In genomic region chr11:75576445-75577049, GRCh38 we compare ENCODE assay signal across 8 cellular contexts.
DNase-seq lines count a peak whose midpoint lies in the region; ATAC-seq, FAIRE-seq and TF ChIP-seq lines count a peak whose summit lies in the region.

No MANE protein-coding gene starts in this region.

- no peak for TF ChIP-seq CTCF in D721Med (IDR thresholded peaks at IDR 0.05; ENCODE audit: insufficient read depth, missing control alignments)

- peak; percentile 24 to 26 for ATAC-seq in activated CD4-positive, CD25-positive, alpha-beta regulatory T cell treated with anti-CD3 and anti-CD28 coated beads, Interleukin-2, amount 50 U/mL, for 24 hours
- ATAC-seq in stimulated activated effector memory CD8-positive, alpha-beta T cell treated with anti-CD3 and anti-CD28 coated beads, Interleukin-12 subunit alpha, Interleukin-12 subunit beta, amount 100 ng/mL, for 72 hours, result peak; percentile 29

- H3K9me3 Mint-ChIP-seq in stimulated activated effector memory CD8-positive, alpha-beta T cell treated with anti-CD3 and anti-CD28 coated beads, Interleukin-12 subunit alpha, Interleukin-12 subunit beta, amount 100 ng/mL, for 72 hours, result no peaks in the 10 kb centered on the region

- DNase-seq in activated CD4-positive, CD25-positive, alpha-beta regulatory T cell treated with anti-CD3 and anti-CD28 coated beads, Interleukin-2, amount 50 U/mL, for 72 hours, result no peak
- DNase-seq in NOMO-1 treated with dmso at 0.1 percent for 144 hours (lab: John Stamatoyannopoulos, UW; ENCODE audit: unreplicated experiment), result peak; percentile 78
- peak; percentile 87 for DNase-seq in fibroblast of gingiva (ENCODE audit: low read depth)
- no peak for DNase-seq in stimulated activated effector memory CD8-positive, alpha-beta T cell treated with anti-CD3 and anti-CD28 coated beads, Interleukin-12 subunit alpha, Interleukin-12 subunit beta, amount 100 ng/mL, for 72 hours (ENCODE audit: low spot score in 2 of 2)
- DNase-seq in D721Med (ENCODE audit: insufficient read length, low spot score), result no peak
- DNase-seq in GDM1 (lab: John Stamatoyannopoulos, UW), result no peak
- no peak for DNase-seq in NCI-H345 treated with DMSO at 0.1 percent for 48 hours (lab: John Stamatoyannopoulos, UW; ENCODE audit: unreplicated experiment)

- peaks cover 12% of the 10 kb centered on the region for H3K36me3 Mint-ChIP-seq in stimulated activated effector memory CD8-positive, alpha-beta T cell treated with anti-CD3 and anti-CD28 coated beads, Interleukin-12 subunit alpha, Interleukin-12 subunit beta, amount 100 ng/mL, for 72 hours

- H3K27ac Mint-ChIP-seq in stimulated activated effector memory CD8-positive, alpha-beta T cell treated with anti-CD3 and anti-CD28 coated beads, Interleukin-12 subunit alpha, Interleukin-12 subunit beta, amount 100 ng/mL, for 72 hours, result no peak overlapping the region

- no peak for FAIRE-seq in D721Med (lab: Jason Lieb, UNC)

- peaks cover 16% of the 10 kb centered on the region for H3K4me1 Mint-ChIP-seq in stimulated activated effector memory CD8-positive, alpha-beta T cell treated with anti-CD3 and anti-CD28 coated beads, Interleukin-12 subunit alpha, Interleukin-12 subunit beta, amount 100 ng/mL, for 72 hours

- H3K4me3 Mint-ChIP-seq in stimulated activated effector memory CD8-positive, alpha-beta T cell treated with anti-CD3 and anti-CD28 coated beads, Interleukin-12 subunit alpha, Interleukin-12 subunit beta, amount 100 ng/mL, for 72 hours, result no peak overlapping the region

Comparison
In these comparisons a context has a peak if more than half of its experiments do, and no peak if none do; other contexts are left out.
1. DNase-seq: peak in NOMO-1 treated with dmso at 0.1 percent for 144 hours (single experiment) and fibroblast of gingiva (single experiment); none in activated CD4-positive, CD25-positive, alpha-beta regulatory T cell treated with anti-CD3 and anti-CD28 coated beads, Interleukin-2, amount 50 U/mL, for 72 hours (single experiment), stimulated activated effector memory CD8-positive, alpha-beta T cell treated with anti-CD3 and anti-CD28 coated beads, Interleukin-12 subunit alpha, Interleukin-12 subunit beta, amount 100 ng/mL, for 72 hours (0 of 2), D721Med (single experiment), GDM1 (single experiment) and NCI-H345 treated with DMSO at 0.1 percent for 48 hours (single experiment).